11 cellular contexts compared by ENCODE assay signal in genomic region chr13:99382428-99383133, GRCh38.
A peak's percentile ranks its signal among the peaks of the same experiment; 100 is the strongest.
DNase-seq lines count a peak whose midpoint lies in the region; ATAC-seq and FAIRE-seq lines count a peak whose summit lies in the region.
"Had no signal": no experiment of that assay in that cellular context is flagged by ENCODE, and none has a peak within 500 bp of the region (broad histone marks: within the 10 kb centered on the region; RNA-seq: fewer than 3 reads in every experiment).

No MANE protein-coding gene starts in this region.

- no peaks in the 10 kb centered on the region for H3K9me3 ChIP-seq in small intestine (ENCODE audit: control insufficient read depth, low read depth)

- CTCF ChIA-PET in activated CD8-positive, alpha-beta T cell treated with anti-CD3 and anti-CD28 coated beads, Interleukin-2, amount 10 ng/mL, durations not matched to agents 7 days and 5 days (lab: Charles Lee): interaction anchor here (0.9 to 8.3 kb wide), 18 partner anchors 9 to 206 kb away, joined by 3 to 329 read pairs (median 8); no protein-coding TSS in a partner anchor

- H3K36me3 ChIP-seq in small intestine (ENCODE audit: control insufficient read depth in 2 of 2, insufficient read depth in 2 of 2, low read length in 2 of 2): no peaks in the 10 kb centered on the region

- peak; percentile 56 for DNase-seq in activated CD8-positive, alpha-beta T cell treated with anti-CD3 and anti-CD28 coated beads, Interleukin-2, amount 10 ng/mL, durations not matched to agents 7 days and 5 days
- peak; percentile 40 to 56 (median 54) for DNase-seq in effector memory CD8-positive, alpha-beta T cell
- DNase-seq in small intestine: peak; percentile 69
- DNase-seq in D341Med (ENCODE audit: low spot score): no peak
- DNase-seq in sciatic nerve (ENCODE audit: low spot score): no peak
- DNase-seq in left cardiac atrium: no peak
- DNase-seq: left ventricle myocardium superior, NCI-H2171 treated with DMSO at 0.1 percent for 48 hours had no signal

- POLR2A ChIA-PET in activated CD8-positive, alpha-beta T cell treated with anti-CD3 and anti-CD28 coated beads, Interleukin-2, amount 10 ng/mL, durations not matched to agents 7 days and 5 days (lab: Charles Lee): interaction anchor here (0.9 to 1.1 kb wide), 5 partner anchors 26 to 102 kb away, joined by 3 to 4 read pairs (median 3); no protein-coding TSS in a partner anchor

- H3K27me3 Mint-ChIP-seq in IgD-negative memory B cell: peaks cover 4% of the 10 kb centered on the region
- H3K27me3 Mint-ChIP-seq in activated CD8-positive, alpha-beta T cell treated with anti-CD3 and anti-CD28 coated beads, Interleukin-2, amount 10 ng/mL, durations not matched to agents 7 days and 5 days (ENCODE audit: low read depth): no peaks in the 10 kb centered on the region
- H3K27me3 Mint-ChIP-seq in effector memory CD8-positive, alpha-beta T cell: no peaks in the 10 kb centered on the region

- 62 to 71% (median 68%) methylated on average over 9 of the region's 9 CpGs for WGBS in small intestine, 3 donors

- H3K27ac Mint-ChIP-seq in IgD-negative memory B cell: peak overlapping the region; percentile 85 to 91 (median 90)
- peak overlapping the region; percentile 93 for H3K27ac Mint-ChIP-seq in activated CD8-positive, alpha-beta T cell treated with anti-CD3 and anti-CD28 coated beads, Interleukin-2, amount 10 ng/mL, durations not matched to agents 7 days and 5 days
- peak overlapping the region; percentile 92 to 96 for H3K27ac Mint-ChIP-seq in effector memory CD8-positive, alpha-beta T cell

- peak; percentile 38 for ATAC-seq in activated CD8-positive, alpha-beta T cell treated with anti-CD3 and anti-CD28 coated beads, Interleukin-2, amount 10 ng/mL, durations not matched to agents 7 days and 5 days
- peak; percentile 69 for ATAC-seq in effector memory CD8-positive, alpha-beta T cell (replicated peaks)
- ATAC-seq in GM18873 (IDR thresholded peaks at IDR 0.05; ENCODE audit: low FRiP score, unreplicated experiment) (no peak), sciatic nerve (no peak), left cardiac atrium (no peak)
- ATAC-seq: left ventricle myocardium superior, SK-N-SH treated with all-trans-retinoic acid at 6 μM for 48 hours had no signal

- peaks cover 8% of the 10 kb centered on the region for H3K36me3 Mint-ChIP-seq in IgD-negative memory B cell
- H3K36me3 Mint-ChIP-seq in activated CD8-positive, alpha-beta T cell treated with anti-CD3 and anti-CD28 coated beads, Interleukin-2, amount 10 ng/mL, durations not matched to agents 7 days and 5 days (ENCODE audit: low read depth): peaks cover 57% of the 10 kb centered on the region
- H3K36me3 Mint-ChIP-seq in effector memory CD8-positive, alpha-beta T cell (ENCODE audit: insufficient read depth): peaks cover 55% of the 10 kb centered on the region

- no peak for FAIRE-seq in small intestine (lab: Jason Lieb, UNC)

- no peaks in the 10 kb centered on the region for H3K27me3 ChIP-seq in small intestine (ENCODE audit: control insufficient read depth in 2 of 2, insufficient read depth in 2 of 2, low read length in 2 of 2)

- H3K4me3 ChIP-seq in small intestine (ENCODE audit: low read depth in 1 of 2, low read length in 2 of 2): no peak overlapping the region

- intact Hi-C loops in sciatic nerve (cut with DNase I) (no loop called here), left cardiac atrium (cut with DNase I) (loop anchor here in 1 of 2 donors (5.0 kb wide), 1 partner anchor 95 kb away; no protein-coding TSS in a partner anchor)

- no peaks in the 10 kb centered on the region for H3K9me3 Mint-ChIP-seq in IgD-negative memory B cell
- no peaks in the 10 kb centered on the region for H3K9me3 Mint-ChIP-seq in activated CD8-positive, alpha-beta T cell treated with anti-CD3 and anti-CD28 coated beads, Interleukin-2, amount 10 ng/mL, durations not matched to agents 7 days and 5 days (ENCODE audit: insufficient read depth)
- no peaks in the 10 kb centered on the region for H3K9me3 Mint-ChIP-seq in effector memory CD8-positive, alpha-beta T cell

- H3K27ac ChIP-seq in small intestine (ENCODE audit: low read depth in 1 of 2, low read length in 1 of 2): peak overlapping the region in 1 of 2 donors; percentile 33

- H3K4me3 Mint-ChIP-seq in IgD-negative memory B cell: peak overlapping the region; percentile 21 to 82 (median 54)
- peak overlapping the region; percentile 44 for H3K4me3 Mint-ChIP-seq in activated CD8-positive, alpha-beta T cell treated with anti-CD3 and anti-CD28 coated beads, Interleukin-2, amount 10 ng/mL, durations not matched to agents 7 days and 5 days
- peak overlapping the region; percentile 62 to 69 for H3K4me3 Mint-ChIP-seq in effector memory CD8-positive, alpha-beta T cell

- no peaks in the 10 kb centered on the region for H3K4me1 ChIP-seq in small intestine (ENCODE audit: control insufficient read depth in 2 of 2, insufficient read depth in 1 of 2, low read depth in 1 of 2, low read length in 1 of 2)

- peaks cover 41 to 66% (median 52%) of the 10 kb centered on the region in 3 donors for H3K4me1 Mint-ChIP-seq in IgD-negative memory B cell
- H3K4me1 Mint-ChIP-seq in activated CD8-positive, alpha-beta T cell treated with anti-CD3 and anti-CD28 coated beads, Interleukin-2, amount 10 ng/mL, durations not matched to agents 7 days and 5 days (ENCODE audit: low read depth): peaks cover 93% of the 10 kb centered on the region
- peaks cover 51 to 62% of the 10 kb centered on the region in 2 donors for H3K4me1 Mint-ChIP-seq in effector memory CD8-positive, alpha-beta T cell (ENCODE audit: low read depth in 2 of 2)

Comparison
In these comparisons a context has a peak if more than half of its experiments do, and no peak if none do; other contexts are left out.
1. ATAC-seq: peak in activated CD8-positive, alpha-beta T cell treated with anti-CD3 and anti-CD28 coated beads, Interleukin-2, amount 10 ng/mL, durations not matched to agents 7 days and 5 days (single experiment) and effector memory CD8-positive, alpha-beta T cell (single experiment); none in GM18873 (single experiment), sciatic nerve (single experiment) and left cardiac atrium (0 of 2).
2. DNase-seq: peak in activated CD8-positive, alpha-beta T cell treated with anti-CD3 and anti-CD28 coated beads, Interleukin-2, amount 10 ng/mL, durations not matched to agents 7 days and 5 days (single experiment), effector memory CD8-positive, alpha-beta T cell (3 of 3) and small intestine (single experiment); none in D341Med (single experiment), sciatic nerve (single experiment) and left cardiac atrium (single experiment).
3. Peak in every context shown above with its lines, with median percentiles within 50 percentile points of each other: H3K27ac Mint-ChIP-seq and H3K4me3 Mint-ChIP-seq.